ENCODE assay signal across 8 cellular contexts in the genomic region with DNA sequence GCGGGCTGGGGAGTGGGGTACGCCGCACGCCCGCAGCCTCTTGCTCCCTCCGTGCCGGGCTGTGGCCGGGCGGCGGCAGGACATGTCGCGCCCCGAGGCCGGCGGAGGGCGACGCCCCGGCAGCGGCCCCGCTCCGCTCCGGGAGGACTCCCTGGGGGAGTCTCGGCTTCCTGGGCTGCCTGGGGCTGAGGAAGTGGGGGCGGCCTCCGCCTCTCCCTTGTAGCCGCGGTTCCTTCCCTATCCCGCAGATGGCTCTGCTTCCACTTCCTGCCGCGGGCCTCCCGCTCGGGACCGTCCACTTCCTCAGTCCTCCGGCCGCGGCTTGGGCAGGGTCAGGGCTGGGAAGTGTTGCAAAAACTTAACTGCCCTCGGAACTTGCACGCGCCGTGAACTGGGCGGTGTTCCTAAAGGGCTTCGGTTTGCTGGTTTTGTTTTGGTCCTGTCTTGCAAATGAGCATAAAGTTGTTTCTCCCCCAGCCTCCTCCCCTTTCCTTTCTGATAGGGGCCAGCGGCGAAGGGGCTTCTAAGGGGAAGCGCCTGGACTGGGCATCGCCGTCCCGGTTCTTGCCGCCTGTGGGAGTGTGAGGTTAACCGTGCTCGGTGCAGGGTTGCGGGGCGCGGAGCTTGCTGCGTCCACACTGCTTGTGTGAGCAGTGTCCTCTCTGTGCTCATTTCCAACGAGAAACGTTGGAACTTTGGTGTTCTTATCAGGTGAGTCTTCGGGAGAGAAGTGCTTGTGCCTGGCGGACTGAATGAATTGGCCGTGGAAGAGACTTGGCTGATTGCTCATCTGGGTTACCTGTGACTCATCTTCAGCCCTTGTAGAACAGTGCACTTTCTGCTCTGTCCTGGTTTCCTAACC. TPM values are rescaled to one million over a fixed set of nuclear protein-coding genes. Genes with fewer than 3 reads are reported as not detected.
DNase-seq lines count a peak whose midpoint lies in the region; ATAC-seq and TF ChIP-seq lines count a peak whose summit lies in the region.

No MANE protein-coding gene starts in this region.

- in situ Hi-C loops in T47D (cut with HindIII; ENCODE audit: low pct_unique_long_range_greater_than_20kb, low sequenced_read_pairs): no loop called here

- peak overlapping the region; percentile 83 for H3K27ac Mint-ChIP-seq in T-helper 1 cell treated with Interleukin-12 subunit alpha and Interleukin-12 subunit beta and Interleukin-4 antibody, amounts not matched to agents 30 μg/mL and 1 μg/mL, for 36 hours

- H3K27ac ChIP-seq in HUES64 (ENCODE audit: low read depth, low read length): no peak overlapping the region; the same call in 1 of the 2 replicates

- peak; percentile 37 for ATAC-seq in GM21619 (IDR thresholded peaks at IDR 0.05; ENCODE audit: unreplicated experiment)

- H3K4me3 Mint-ChIP-seq in T-helper 1 cell treated with Interleukin-12 subunit alpha and Interleukin-12 subunit beta and Interleukin-4 antibody, amounts not matched to agents 30 μg/mL and 1 μg/mL, for 36 hours: peak overlapping the region; percentile 93

- H3K9me3 Mint-ChIP-seq in T-helper 1 cell treated with Interleukin-12 subunit alpha and Interleukin-12 subunit beta and Interleukin-4 antibody, amounts not matched to agents 30 μg/mL and 1 μg/mL, for 36 hours: peaks cover 6% of the 10 kb centered on the region

- 1% methylated on average over 60 of the region's 60 CpGs for WGBS in HUES64

- no peaks in the 10 kb centered on the region for H3K27me3 Mint-ChIP-seq in T-helper 1 cell treated with Interleukin-12 subunit alpha and Interleukin-12 subunit beta and Interleukin-4 antibody, amounts not matched to agents 30 μg/mL and 1 μg/mL, for 36 hours (ENCODE audit: low read depth)

- peaks cover 5% of the 10 kb centered on the region; the same call in 1 of the 2 replicates for H3K4me1 ChIP-seq in HUES64 (ENCODE audit: insufficient read depth, low read length)
- peaks cover 10% of the 10 kb centered on the region for H3K4me1 ChIP-seq in iPS-15b (ENCODE audit: control insufficient read depth, insufficient read depth, low read length)

- DNase-seq in NCI-H2081 (lab: John Stamatoyannopoulos, UW): peak; percentile 48 to 55
- no peak for DNase-seq in NCI-H2081 treated with DMSO at 0.1 percent for 48 hours (lab: John Stamatoyannopoulos, UW)
- peak; percentile 66 to 80 for DNase-seq in T47D (ENCODE audit: low read depth in 1 of 2, low spot score in 1 of 2)
- no peak for DNase-seq in retinal pigment epithelial cell (ENCODE audit: low read depth)

- H3K36me3 Mint-ChIP-seq in T-helper 1 cell treated with Interleukin-12 subunit alpha and Interleukin-12 subunit beta and Interleukin-4 antibody, amounts not matched to agents 30 μg/mL and 1 μg/mL, for 36 hours (ENCODE audit: low read depth): peaks cover 44% of the 10 kb centered on the region

- no peaks in the 10 kb centered on the region for H3K36me3 ChIP-seq in HUES64 (ENCODE audit: insufficient read depth, low read length)
- no peaks in the 10 kb centered on the region for H3K36me3 ChIP-seq in iPS-15b (ENCODE audit: control insufficient read depth, insufficient read depth, low read length)

- H3K4me3 ChIP-seq in HUES64 (ENCODE audit: low read length) (peak overlapping the region; percentile 86), iPS-15b (ENCODE audit: low read depth, low read length) (peak overlapping the region; percentile 75), retinal pigment epithelial cell (ENCODE audit: low read length) (peak overlapping the region; percentile 85)

- H3K27me3 ChIP-seq in HUES64 (ENCODE audit: insufficient read depth, low read length) (peaks cover 50% of the 10 kb centered on the region), iPS-15b (ENCODE audit: control insufficient read depth, insufficient read depth, low read length) (peaks cover 47% of the 10 kb centered on the region)

- TF ChIP-seq CTCF in retinal pigment epithelial cell (conservative IDR thresholded peaks at IDR 0.05; ENCODE audit: low read depth, low read length): peak; percentile 50

- H3K9me3 ChIP-seq in HUES64 (ENCODE audit: insufficient read depth, low read depth, low read length) (no peaks in the 10 kb centered on the region), iPS-15b (ENCODE audit: control insufficient read depth, insufficient read depth, low read length) (no peaks in the 10 kb centered on the region)

- H3K9ac ChIP-seq in HUES64 (ENCODE audit: low read depth, low read length): peak overlapping the region; percentile 50
- peak overlapping the region; percentile 43 for H3K9ac ChIP-seq in iPS-15b (ENCODE audit: low read depth, low read length)

- H3K4me1 Mint-ChIP-seq in T-helper 1 cell treated with Interleukin-12 subunit alpha and Interleukin-12 subunit beta and Interleukin-4 antibody, amounts not matched to agents 30 μg/mL and 1 μg/mL, for 36 hours (ENCODE audit: low read depth): peaks cover 71% of the 10 kb centered on the region

RNA-seq across cellular contexts. Expression of gene RALB, which starts 0.6 kb away (rescaled TPM):
- 20.5 TPM for polyA plus RNA-seq in HUES64 (2013, experiment 1 of 2)
- 24.3 TPM for polyA plus RNA-seq in HUES64 (2013, experiment 2 of 2)

RNA-seq across cellular contexts. Expression of gene TMEM185B, which starts 30.1 kb away (rescaled TPM):
- 14.5 TPM for polyA plus RNA-seq in HUES64 (2013, experiment 1 of 2)
- polyA plus RNA-seq in HUES64 (2013, experiment 2 of 2): 12.9 TPM

Comparison
In these comparisons a context has a peak if more than half of its experiments do, and no peak if none do; other contexts are left out.
1. DNase-seq: peak in NCI-H2081 (2 of 2) and T47D (2 of 2); none in NCI-H2081 treated with DMSO at 0.1 percent for 48 hours (single experiment) and retinal pigment epithelial cell (single experiment).
2. Peak in every context shown above with its lines, with median percentiles within 50 percentile points of each other: H3K4me3 ChIP-seq.